1 cellular context compared by ENCODE assay signal in the genomic region with DNA sequence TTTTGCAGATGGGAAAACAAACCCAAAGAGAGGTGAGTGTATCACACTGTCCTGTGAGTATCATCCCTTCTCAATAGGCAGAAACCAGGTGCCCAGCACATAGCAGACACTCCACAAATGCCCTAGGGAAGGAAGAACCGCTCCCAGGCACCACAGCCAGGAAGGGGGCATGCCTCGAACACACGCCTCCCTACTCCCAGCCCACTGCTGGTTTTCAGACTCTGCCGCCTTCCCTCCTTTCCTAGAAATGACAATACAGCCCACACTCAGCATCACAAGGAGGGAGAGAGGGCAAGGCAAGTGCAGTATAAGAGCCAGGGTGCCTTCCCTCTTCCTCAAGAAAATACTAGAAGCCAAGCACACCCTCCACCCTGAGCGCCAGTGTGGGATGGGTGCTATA.
TF ChIP-seq lines count a peak whose summit lies in the region.

No MANE protein-coding gene starts in this region.

TF ChIP-seq in GM12878, 131 proteins besides CTCF, POLR2A, EP300 and RAD21 (continued from another document):
- TF ChIP-seq, protein P1, sequence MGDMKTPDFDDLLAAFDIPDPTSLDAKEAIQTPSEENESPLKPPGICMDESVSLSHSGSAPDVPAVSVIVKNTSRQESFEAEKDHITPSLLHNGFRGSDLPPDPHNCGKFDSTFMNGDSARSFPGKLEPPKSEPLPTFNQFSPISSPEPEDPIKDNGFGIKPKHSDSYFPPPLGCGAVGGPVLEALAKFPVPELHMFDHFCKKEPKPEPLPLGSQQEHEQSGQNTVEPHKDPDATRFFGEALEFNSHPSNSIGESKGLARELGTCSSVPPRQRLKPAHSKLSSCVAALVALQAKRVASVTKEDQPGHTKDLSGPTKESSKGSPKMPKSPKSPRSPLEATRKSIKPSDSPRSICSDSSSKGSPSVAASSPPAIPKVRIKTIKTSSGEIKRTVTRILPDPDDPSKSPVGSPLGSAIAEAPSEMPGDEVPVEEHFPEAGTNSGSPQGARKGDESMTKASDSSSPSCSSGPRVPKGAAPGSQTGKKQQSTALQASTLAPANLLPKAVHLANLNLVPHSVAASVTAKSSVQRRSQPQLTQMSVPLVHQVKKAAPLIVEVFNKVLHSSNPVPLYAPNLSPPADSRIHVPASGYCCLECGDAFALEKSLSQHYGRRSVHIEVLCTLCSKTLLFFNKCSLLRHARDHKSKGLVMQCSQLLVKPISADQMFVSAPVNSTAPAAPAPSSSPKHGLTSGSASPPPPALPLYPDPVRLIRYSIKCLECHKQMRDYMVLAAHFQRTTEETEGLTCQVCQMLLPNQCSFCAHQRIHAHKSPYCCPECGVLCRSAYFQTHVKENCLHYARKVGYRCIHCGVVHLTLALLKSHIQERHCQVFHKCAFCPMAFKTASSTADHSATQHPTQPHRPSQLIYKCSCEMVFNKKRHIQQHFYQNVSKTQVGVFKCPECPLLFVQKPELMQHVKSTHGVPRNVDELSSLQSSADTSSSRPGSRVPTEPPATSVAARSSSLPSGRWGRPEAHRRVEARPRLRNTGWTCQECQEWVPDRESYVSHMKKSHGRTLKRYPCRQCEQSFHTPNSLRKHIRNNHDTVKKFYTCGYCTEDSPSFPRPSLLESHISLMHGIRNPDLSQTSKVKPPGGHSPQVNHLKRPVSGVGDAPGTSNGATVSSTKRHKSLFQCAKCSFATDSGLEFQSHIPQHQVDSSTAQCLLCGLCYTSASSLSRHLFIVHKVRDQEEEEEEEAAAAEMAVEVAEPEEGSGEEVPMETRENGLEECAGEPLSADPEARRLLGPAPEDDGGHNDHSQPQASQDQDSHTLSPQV (IDR thresholded peaks at IDR 0.05) = no peak
- TF ChIP-seq SMAD1 (IDR thresholded peaks at IDR 0.05; ENCODE audit: low read depth, partially characterized antibody) (peak; percentile 12), MXI1 (IDR thresholded peaks at IDR 0.05; ENCODE audit: low read depth, low read length) (0 out of 2 replicates have a peak, but pooled peaks have one; percentile 11), TARDBP (IDR thresholded peaks at IDR 0.05; ENCODE audit: borderline replicate concordance) (no peak), TCF7 (IDR thresholded peaks at IDR 0.05; ENCODE audit: borderline replicate concordance) (no peak), SMARCA5 (IDR thresholded peaks at IDR 0.05) (0 out of 2 replicates have a peak, but pooled peaks have one; percentile 48)
- TF ChIP-seq, protein P2, sequence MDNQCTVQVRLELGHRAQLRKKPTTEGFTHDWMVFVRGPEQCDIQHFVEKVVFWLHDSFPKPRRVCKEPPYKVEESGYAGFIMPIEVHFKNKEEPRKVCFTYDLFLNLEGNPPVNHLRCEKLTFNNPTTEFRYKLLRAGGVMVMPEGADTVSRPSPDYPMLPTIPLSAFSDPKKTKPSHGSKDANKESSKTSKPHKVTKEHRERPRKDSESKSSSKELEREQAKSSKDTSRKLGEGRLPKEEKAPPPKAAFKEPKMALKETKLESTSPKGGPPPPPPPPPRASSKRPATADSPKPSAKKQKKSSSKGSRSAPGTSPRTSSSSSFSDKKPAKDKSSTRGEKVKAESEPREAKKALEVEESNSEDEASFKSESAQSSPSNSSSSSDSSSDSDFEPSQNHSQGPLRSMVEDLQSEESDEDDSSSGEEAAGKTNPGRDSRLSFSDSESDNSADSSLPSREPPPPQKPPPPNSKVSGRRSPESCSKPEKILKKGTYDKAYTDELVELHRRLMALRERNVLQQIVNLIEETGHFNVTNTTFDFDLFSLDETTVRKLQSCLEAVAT (IDR thresholded peaks at IDR 0.05) = no peak
TF ChIP-seq in GM12878: peak in this region for 5.
